ENCODE assay signal across 22 cellular contexts in genomic region chr16:68479271-68479670, GRCh38. TPM values are rescaled to one million over a fixed set of nuclear protein-coding genes. Genes with fewer than 3 reads are reported as not detected.
"Had no signal": no experiment of that assay in that cellular context is flagged by ENCODE, and none has a peak within 500 bp of the region (broad histone marks: within the 10 kb centered on the region; RNA-seq: fewer than 3 reads in every experiment).

No MANE protein-coding gene starts in this region.

- H3K27ac ChIP-seq: adrenal gland, ascending aorta, brain microvascular endothelial cell, dorsolateral prefrontal cortex, gastroesophageal sphincter, transverse colon, uterus, WERI-Rb-1 had no signal

- H3K27me3 ChIP-seq: adrenal gland, ascending aorta, brain microvascular endothelial cell, dorsolateral prefrontal cortex, esophagus squamous epithelium, gastroesophageal sphincter, transverse colon, uterus had no signal

- H3K36me3 ChIP-seq: adrenal gland, ascending aorta, brain microvascular endothelial cell, esophagus squamous epithelium, gastroesophageal sphincter, transverse colon, uterus, WERI-Rb-1 had no signal

- H3K9me3 ChIP-seq: adrenal gland, ascending aorta, esophagus squamous epithelium, transverse colon, uterus had no signal

- H3K4me1 ChIP-seq: adrenal gland, ascending aorta, gastroesophageal sphincter, transverse colon, uterus had no signal

- H3K4me3 ChIP-seq: adrenal gland, ascending aorta, dorsolateral prefrontal cortex, esophagus squamous epithelium, gastroesophageal sphincter, transverse colon, uterus had no signal

- DNase-seq: activated CD4-positive, alpha-beta T cell treated with anti-CD3 and anti-CD28 coated beads for 1 hour; activated CD4-positive, alpha-beta T cell treated with anti-CD3 and anti-CD28 coated beads, Interleukin-2, amount 50 U/mL, for 1 hour; activated T-cell treated with anti-CD3 and anti-CD28 coated beads, Interleukin-2, amount 50 U/mL, for 24 hours; brain microvascular endothelial cell; central memory CD4-positive, alpha-beta T cell; dorsolateral prefrontal cortex; effector memory CD8-positive, alpha-beta T cell; esophagus squamous epithelium; left colon; small intestine; stimulated activated CD4-positive, alpha-beta T cell treated with anti-CD3 and anti-CD28 coated beads, Interleukin-15, amount 100 ng/mL, for 24 hours; transverse colon; uterus; WERI-Rb-1 had no signal

- ATAC-seq: activated T-helper 17 cell treated with anti-CD3 and anti-CD28 coated beads, Interleukin-2, amount 50 U/mL, for 72 hours; effector memory CD8-positive, alpha-beta T cell; gastroesophageal sphincter; left colon; sciatic nerve; stimulated activated memory B cell treated with anti-CD40 and anti-IgM and Interleukin-4, amounts not matched to agents 10 μg/mL and 1 μg/mL and 100 μg/mL, for 72 hours had no signal

RNA-seq across cellular contexts. Expression of gene SMPD3, which starts 31.0 kb away (rescaled TPM):
- total RNA-seq: ascending aorta, endothelial cell of umbilical vein, myocyte had no signal
- polyA plus RNA-seq: endothelial cell of umbilical vein had no signal
